9 cellular contexts compared by ENCODE assay signal in genomic region chr7:50595538-50596102, GRCh38. TPM values are rescaled to one million over a fixed set of nuclear protein-coding genes. Genes with fewer than 3 reads are reported as not detected.
DNase-seq lines count a peak whose midpoint lies in the region; FAIRE-seq and TF ChIP-seq lines count a peak whose summit lies in the region.
"Had no signal": no experiment of that assay in that cellular context is flagged by ENCODE, and none has a peak within 500 bp of the region (broad histone marks: within the 10 kb centered on the region; RNA-seq: fewer than 3 reads in every experiment).

No MANE protein-coding gene starts in this region.

- no peaks in the 10 kb centered on the region for H3K36me3 ChIP-seq in breast epithelium

- peak; percentile 64 for DNase-seq in activated CD4-positive, alpha-beta T cell treated with anti-CD3 and anti-CD28 coated beads, Interleukin-2, amount 10 ng/mL, durations not matched to agents 24 days and 14 days
- no peak for DNase-seq in activated CD4-positive, alpha-beta T cell treated with anti-CD3 and anti-CD28 coated beads, Interleukin-2, amount 50 U/mL, for 1 hour
- DNase-seq in HFF-Myc (ENCODE audit: extremely low read depth, low read depth) (peak; percentile 37), NCI-H2171 (lab: John Stamatoyannopoulos, UW) (peak; percentile 9), breast epithelium (ENCODE audit: low spot score in 2 of 2) (no peak), kidney tubule cell (ENCODE audit: low spot score) (peak; percentile 42), HuH-7.5 (ENCODE audit: low spot score) (no peak), RCC 7860 (ENCODE audit: low spot score) (no peak)

- H3K4me3 ChIP-seq in HFF-Myc (replicated peaks; ENCODE audit: low read depth, low read length) (no peak overlapping the region), breast epithelium (no peak overlapping the region)

- FAIRE-seq in RCC 7860 (lab: Jason Lieb, UNC), result no peak

- intact Hi-C loops in activated CD4-positive, alpha-beta T cell treated with anti-CD3 and anti-CD28 coated beads, Interleukin-2, amount 10 ng/mL, durations not matched to agents 24 days and 14 days (cut with micrococcal nuclease), result loop anchor here (2.0 to 10.0 kb wide), 4 partner anchors 15 to 232 kb away; partner anchors contain the start of gene FIGNL1
- intact Hi-C loops in breast epithelium (cut with DNase I; ENCODE audit: low total_unique reads), result no loop called here

- H3K36me3 Mint-ChIP-seq in activated CD4-positive, alpha-beta T cell treated with anti-CD3 and anti-CD28 coated beads, Interleukin-2, amount 10 ng/mL, durations not matched to agents 24 days and 14 days (ENCODE audit: low read depth), result no peaks in the 10 kb centered on the region
- H3K36me3 Mint-ChIP-seq: activated naive CD8-positive, alpha-beta T cell had no signal

- no peaks in the 10 kb centered on the region for H3K4me1 ChIP-seq in breast epithelium

- no peak overlapping the region for H3K4me3 Mint-ChIP-seq in activated CD4-positive, alpha-beta T cell treated with anti-CD3 and anti-CD28 coated beads, Interleukin-2, amount 10 ng/mL, durations not matched to agents 24 days and 14 days
- H3K4me3 Mint-ChIP-seq: activated naive CD8-positive, alpha-beta T cell had no signal

- H3K9me3 Mint-ChIP-seq in activated CD4-positive, alpha-beta T cell treated with anti-CD3 and anti-CD28 coated beads, Interleukin-2, amount 10 ng/mL, durations not matched to agents 24 days and 14 days, result no peaks in the 10 kb centered on the region

- no peak overlapping the region for H3K27ac Mint-ChIP-seq in activated CD4-positive, alpha-beta T cell treated with anti-CD3 and anti-CD28 coated beads, Interleukin-2, amount 10 ng/mL, durations not matched to agents 24 days and 14 days
- H3K27ac Mint-ChIP-seq: activated naive CD8-positive, alpha-beta T cell had no signal

- H3K9me3 ChIP-seq in breast epithelium, result no peaks in the 10 kb centered on the region

- no peak overlapping the region for H3K27ac ChIP-seq in breast epithelium

- H3K27me3 Mint-ChIP-seq in activated CD4-positive, alpha-beta T cell treated with anti-CD3 and anti-CD28 coated beads, Interleukin-2, amount 10 ng/mL, durations not matched to agents 24 days and 14 days, result peaks cover 8% of the 10 kb centered on the region

- TF ChIP-seq POLR2A in breast epithelium (IDR thresholded peaks at IDR 0.05), result no peak

- TF ChIP-seq CTCF in HFF-Myc (IDR thresholded peaks at IDR 0.05; ENCODE audit: low read depth, low read length, missing control alignments), result peak; percentile 53
- peak in 2 of 3 donors; percentile 40 to 43 for TF ChIP-seq CTCF in breast epithelium (IDR thresholded peaks at IDR 0.05)

- no peaks in the 10 kb centered on the region for H3K27me3 ChIP-seq in breast epithelium

- H3K4me1 Mint-ChIP-seq in activated CD4-positive, alpha-beta T cell treated with anti-CD3 and anti-CD28 coated beads, Interleukin-2, amount 10 ng/mL, durations not matched to agents 24 days and 14 days, result peaks cover 18% of the 10 kb centered on the region

RNA-seq across cellular contexts. Expression of gene DDC, which starts 30.4 kb away (rescaled TPM):
- total RNA-seq in activated CD4-positive, alpha-beta T cell treated with anti-CD3 and anti-CD28 coated beads, Interleukin-2, amount 10 ng/mL, durations not matched to agents 24 days and 14 days, result 0.19 and 0.35 TPM in 2 replicates
- under 1 TPM in 2 of 3 donors, not detected in 1; 0.29 to 0.33 TPM for total RNA-seq in breast epithelium

Comparison
In these comparisons a context has a peak if more than half of its experiments do, and no peak if none do; other contexts are left out.
1. DNase-seq: peak in activated CD4-positive, alpha-beta T cell treated with anti-CD3 and anti-CD28 coated beads, Interleukin-2, amount 10 ng/mL, durations not matched to agents 24 days and 14 days (single experiment), HFF-Myc (single experiment), NCI-H2171 (single experiment) and kidney tubule cell (single experiment); none in activated CD4-positive, alpha-beta T cell treated with anti-CD3 and anti-CD28 coated beads, Interleukin-2, amount 50 U/mL, for 1 hour (single experiment), breast epithelium (0 of 2), HuH-7.5 (single experiment) and RCC 7860 (single experiment).